In the genomic region with DNA sequence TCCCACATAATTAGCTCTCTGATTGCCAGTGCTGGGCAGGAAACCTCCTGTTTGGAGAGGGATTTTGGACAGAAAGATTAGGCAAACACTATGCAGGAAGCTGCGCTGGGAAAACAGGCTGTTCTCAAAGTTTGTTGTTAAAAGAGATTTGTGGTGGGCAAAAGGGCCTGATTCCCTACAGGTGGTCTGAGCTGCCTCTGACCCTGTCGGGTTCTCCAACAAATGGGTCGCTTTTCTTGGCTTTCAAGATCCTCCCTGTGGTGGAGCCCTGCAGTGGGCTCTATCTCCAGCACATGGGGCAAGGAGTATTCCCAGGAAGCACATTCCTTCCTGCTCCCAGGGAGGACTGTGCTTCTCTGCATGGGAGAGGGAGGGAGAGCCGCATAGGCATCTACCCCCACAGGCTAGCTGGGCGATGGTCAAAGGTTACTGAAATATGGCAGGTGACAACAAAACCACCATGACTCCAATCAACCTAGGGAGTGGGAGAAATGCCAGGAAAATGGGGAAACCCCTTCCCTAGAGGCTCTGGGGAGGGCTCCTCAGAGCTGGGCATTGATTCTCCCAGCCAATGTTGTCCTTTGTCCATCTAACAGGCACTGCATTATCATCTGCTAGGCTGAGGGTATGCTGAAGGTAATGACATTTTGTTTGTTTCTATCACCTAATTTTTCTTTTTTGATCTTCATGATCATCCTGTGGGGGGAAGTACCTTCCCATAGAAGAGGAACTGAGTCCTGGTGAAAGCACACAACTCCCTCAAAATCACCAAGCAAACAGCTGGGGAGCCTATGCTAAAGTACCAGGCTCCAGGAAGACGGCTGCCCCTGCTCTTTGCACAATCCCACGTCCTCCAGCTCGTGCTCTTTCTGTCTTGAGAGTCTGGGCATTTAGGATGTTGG, we compare ENCODE assay signal across 1 cellular context.
TF ChIP-seq lines count a peak whose summit lies in the region.

No MANE protein-coding gene starts in this region.

TF ChIP-seq in HepG2, 621 proteins besides CTCF, POLR2A, EP300 and RAD21 (continued from another document and continues in another):
- TF ChIP-seq CBX1 (IDR thresholded peaks at IDR 0.05; ENCODE audit: low read depth), result no peak
- TF ChIP-seq, protein P1, sequence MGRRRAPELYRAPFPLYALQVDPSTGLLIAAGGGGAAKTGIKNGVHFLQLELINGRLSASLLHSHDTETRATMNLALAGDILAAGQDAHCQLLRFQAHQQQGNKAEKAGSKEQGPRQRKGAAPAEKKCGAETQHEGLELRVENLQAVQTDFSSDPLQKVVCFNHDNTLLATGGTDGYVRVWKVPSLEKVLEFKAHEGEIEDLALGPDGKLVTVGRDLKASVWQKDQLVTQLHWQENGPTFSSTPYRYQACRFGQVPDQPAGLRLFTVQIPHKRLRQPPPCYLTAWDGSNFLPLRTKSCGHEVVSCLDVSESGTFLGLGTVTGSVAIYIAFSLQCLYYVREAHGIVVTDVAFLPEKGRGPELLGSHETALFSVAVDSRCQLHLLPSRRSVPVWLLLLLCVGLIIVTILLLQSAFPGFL (CRISPR knock-in tag; IDR thresholded peaks at IDR 0.05), result no peak
- TF ChIP-seq ZNF510 (CRISPR knock-in tag; IDR thresholded peaks at IDR 0.05; ENCODE audit: low read depth), result no peak
- TF ChIP-seq MEF2D (CRISPR knock-in tag; IDR thresholded peaks at IDR 0.05), result peak; percentile 72; the same call in 1 of the 2 replicates
- TF ChIP-seq KLF11 (CRISPR knock-in tag; IDR thresholded peaks at IDR 0.05), result no peak
- TF ChIP-seq GABPB1 (CRISPR knock-in tag; IDR thresholded peaks at IDR 0.05), result no peak
- no peak for TF ChIP-seq ZNF329 (CRISPR knock-in tag; IDR thresholded peaks at IDR 0.05; ENCODE audit: low read depth)
- no peak for TF ChIP-seq ZNF672 (CRISPR knock-in tag; IDR thresholded peaks at IDR 0.05)
- TF ChIP-seq, protein P2, sequence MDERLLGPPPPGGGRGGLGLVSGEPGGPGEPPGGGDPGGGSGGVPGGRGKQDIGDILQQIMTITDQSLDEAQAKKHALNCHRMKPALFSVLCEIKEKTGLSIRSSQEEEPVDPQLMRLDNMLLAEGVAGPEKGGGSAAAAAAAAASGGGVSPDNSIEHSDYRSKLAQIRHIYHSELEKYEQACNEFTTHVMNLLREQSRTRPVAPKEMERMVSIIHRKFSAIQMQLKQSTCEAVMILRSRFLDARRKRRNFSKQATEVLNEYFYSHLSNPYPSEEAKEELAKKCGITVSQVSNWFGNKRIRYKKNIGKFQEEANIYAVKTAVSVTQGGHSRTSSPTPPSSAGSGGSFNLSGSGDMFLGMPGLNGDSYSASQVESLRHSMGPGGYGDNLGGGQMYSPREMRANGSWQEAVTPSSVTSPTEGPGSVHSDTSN (CRISPR knock-in tag; IDR thresholded peaks at IDR 0.05), result no peak
- no peak for TF ChIP-seq KDM5B (CRISPR knock-in tag; IDR thresholded peaks at IDR 0.05; ENCODE audit: borderline replicate concordance)
- no peak for TF ChIP-seq KDM5A (IDR thresholded peaks at IDR 0.05; ENCODE audit: borderline replicate concordance, low read length)
- TF ChIP-seq ZNF724P (CRISPR knock-in tag; IDR thresholded peaks at IDR 0.05; ENCODE audit: borderline replicate concordance), result 0 out of 2 replicates have a peak, but pooled peaks have one; percentile 59
- TF ChIP-seq ZBTB10 (CRISPR knock-in tag; IDR thresholded peaks at IDR 0.05; ENCODE audit: borderline replicate concordance), result no peak
- TF ChIP-seq ESRRA (CRISPR knock-in tag; IDR thresholded peaks at IDR 0.05; ENCODE audit: low read depth), result no peak
- peak; percentile 45; the same call in 1 of the 2 replicates for TF ChIP-seq ZNF414 (CRISPR knock-in tag; IDR thresholded peaks at IDR 0.05)
- no peak for TF ChIP-seq GTF3A (CRISPR knock-in tag; conservative IDR thresholded peaks at IDR 0.05)
- TF ChIP-seq ZNF101 (CRISPR knock-in tag; IDR thresholded peaks at IDR 0.05; ENCODE audit: borderline replicate concordance, low read depth), result no peak
- no peak for TF ChIP-seq NONO (IDR thresholded peaks at IDR 0.05)
- no peak for TF ChIP-seq NONO (CRISPR knock-in tag; conservative IDR thresholded peaks at IDR 0.05)
- no peak for TF ChIP-seq ZC3H13 (CRISPR knock-in tag; IDR thresholded peaks at IDR 0.05)
- peak; percentile 63; the same call in 1 of the 2 replicates for TF ChIP-seq RCOR2 (CRISPR knock-in tag; IDR thresholded peaks at IDR 0.05)
- peak; percentile 62 for TF ChIP-seq ZBTB7B (CRISPR knock-in tag; IDR thresholded peaks at IDR 0.05)
- TF ChIP-seq ZNF567 (CRISPR knock-in tag; IDR thresholded peaks at IDR 0.05; ENCODE audit: borderline replicate concordance), result no peak
- no peak for TF ChIP-seq JARID2 (CRISPR knock-in tag; IDR thresholded peaks at IDR 0.05; ENCODE audit: insufficient replicate concordance)
- peak; percentile 67 for TF ChIP-seq PATZ1 (CRISPR knock-in tag; IDR thresholded peaks at IDR 0.05)
- TF ChIP-seq, protein P3, sequence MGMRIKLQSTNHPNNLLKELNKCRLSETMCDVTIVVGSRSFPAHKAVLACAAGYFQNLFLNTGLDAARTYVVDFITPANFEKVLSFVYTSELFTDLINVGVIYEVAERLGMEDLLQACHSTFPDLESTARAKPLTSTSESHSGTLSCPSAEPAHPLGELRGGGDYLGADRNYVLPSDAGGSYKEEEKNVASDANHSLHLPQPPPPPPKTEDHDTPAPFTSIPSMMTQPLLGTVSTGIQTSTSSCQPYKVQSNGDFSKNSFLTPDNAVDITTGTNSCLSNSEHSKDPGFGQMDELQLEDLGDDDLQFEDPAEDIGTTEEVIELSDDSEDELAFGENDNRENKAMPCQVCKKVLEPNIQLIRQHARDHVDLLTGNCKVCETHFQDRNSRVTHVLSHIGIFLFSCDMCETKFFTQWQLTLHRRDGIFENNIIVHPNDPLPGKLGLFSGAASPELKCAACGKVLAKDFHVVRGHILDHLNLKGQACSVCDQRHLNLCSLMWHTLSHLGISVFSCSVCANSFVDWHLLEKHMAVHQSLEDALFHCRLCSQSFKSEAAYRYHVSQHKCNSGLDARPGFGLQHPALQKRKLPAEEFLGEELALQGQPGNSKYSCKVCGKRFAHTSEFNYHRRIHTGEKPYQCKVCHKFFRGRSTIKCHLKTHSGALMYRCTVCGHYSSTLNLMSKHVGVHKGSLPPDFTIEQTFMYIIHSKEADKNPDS (CRISPR knock-in tag; IDR thresholded peaks at IDR 0.05), result no peak
- no peak for TF ChIP-seq TGIF2 (CRISPR knock-in tag; IDR thresholded peaks at IDR 0.05)
- no peak for TF ChIP-seq KIAA2018 (CRISPR knock-in tag; IDR thresholded peaks at IDR 0.05; ENCODE audit: borderline replicate concordance)
- TF ChIP-seq SMYD3 (CRISPR knock-in tag; IDR thresholded peaks at IDR 0.05), result no peak
- TF ChIP-seq ZNF563 (CRISPR knock-in tag; IDR thresholded peaks at IDR 0.05), result peak; percentile 57; the same call in 1 of the 2 replicates
- TF ChIP-seq, protein P4, sequence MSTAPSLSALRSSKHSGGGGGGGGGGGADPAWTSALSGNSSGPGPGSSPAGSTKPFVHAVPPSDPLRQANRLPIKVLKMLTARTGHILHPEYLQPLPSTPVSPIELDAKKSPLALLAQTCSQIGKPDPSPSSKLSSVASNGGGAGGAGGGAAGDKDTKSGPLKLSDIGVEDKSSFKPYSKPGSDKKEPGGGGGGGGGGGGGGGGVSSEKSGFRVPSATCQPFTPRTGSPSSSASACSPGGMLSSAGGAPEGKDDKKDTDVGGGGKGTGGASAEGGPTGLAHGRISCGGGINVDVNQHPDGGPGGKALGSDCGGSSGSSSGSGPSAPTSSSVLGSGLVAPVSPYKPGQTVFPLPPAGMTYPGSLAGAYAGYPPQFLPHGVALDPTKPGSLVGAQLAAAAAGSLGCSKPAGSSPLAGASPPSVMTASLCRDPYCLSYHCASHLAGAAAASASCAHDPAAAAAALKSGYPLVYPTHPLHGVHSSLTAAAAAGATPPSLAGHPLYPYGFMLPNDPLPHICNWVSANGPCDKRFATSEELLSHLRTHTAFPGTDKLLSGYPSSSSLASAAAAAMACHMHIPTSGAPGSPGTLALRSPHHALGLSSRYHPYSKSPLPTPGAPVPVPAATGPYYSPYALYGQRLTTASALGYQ (CRISPR knock-in tag; IDR thresholded peaks at IDR 0.05), result no peak; the same call in 1 of the 2 replicates
- TF ChIP-seq NFE2L2 (IDR thresholded peaks at IDR 0.05; ENCODE audit: low read length), result no peak
- no peak for TF ChIP-seq RNF2 (conservative IDR thresholded peaks at IDR 0.05; ENCODE audit: low read depth)
- TF ChIP-seq ZNF354B (CRISPR knock-in tag; IDR thresholded peaks at IDR 0.05), result no peak
- TF ChIP-seq GLI4 (CRISPR knock-in tag; IDR thresholded peaks at IDR 0.05; ENCODE audit: borderline replicate concordance), result no peak
- TF ChIP-seq KAT7 (CRISPR knock-in tag; IDR thresholded peaks at IDR 0.05; ENCODE audit: borderline replicate concordance), result no peak
- no peak for TF ChIP-seq DNMT1 (CRISPR knock-in tag; IDR thresholded peaks at IDR 0.05)
